1 cellular context compared by ENCODE assay signal in the genomic region with DNA sequence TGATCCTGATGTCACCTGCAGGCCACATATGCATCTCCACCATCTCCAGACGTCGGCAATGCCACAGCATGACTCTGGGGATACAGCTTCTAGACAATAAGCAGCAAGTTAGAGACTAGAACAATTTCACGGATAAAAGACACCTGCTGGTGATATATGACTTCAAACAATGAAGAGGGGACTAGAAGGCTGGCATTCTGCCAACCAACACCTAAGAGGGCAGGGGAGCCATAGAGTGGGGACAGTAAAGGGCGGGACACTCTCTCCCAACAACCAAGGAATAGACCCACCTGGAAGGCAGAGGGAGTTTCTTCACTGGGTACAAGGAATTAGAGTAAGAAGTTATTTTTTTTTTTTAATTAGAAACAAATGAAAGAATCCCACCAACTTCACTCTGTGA.
TF ChIP-seq lines count a peak whose summit lies in the region.

No MANE protein-coding gene starts in this region.

TF ChIP-seq in H1, 55 proteins besides CTCF, POLR2A, EP300 and RAD21 (continued from another document):
- TF ChIP-seq, protein P1, sequence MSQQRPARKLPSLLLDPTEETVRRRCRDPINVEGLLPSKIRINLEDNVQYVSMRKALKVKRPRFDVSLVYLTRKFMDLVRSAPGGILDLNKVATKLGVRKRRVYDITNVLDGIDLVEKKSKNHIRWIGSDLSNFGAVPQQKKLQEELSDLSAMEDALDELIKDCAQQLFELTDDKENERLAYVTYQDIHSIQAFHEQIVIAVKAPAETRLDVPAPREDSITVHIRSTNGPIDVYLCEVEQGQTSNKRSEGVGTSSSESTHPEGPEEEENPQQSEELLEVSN (IDR thresholded peaks at IDR 0.05), result no peak
- no peak for TF ChIP-seq BRCA1 (IDR thresholded peaks at IDR 0.05; ENCODE audit: low read depth, low read length)
- TF ChIP-seq CREB1 (IDR thresholded peaks at IDR 0.05), result no peak
TF ChIP-seq in H1: peak in this region for 0.
